Comparison of ENCODE assay signal across 3 cellular contexts in genomic region chr22:38154563-38154915, GRCh38. TPM values are rescaled to one million over a fixed set of nuclear protein-coding genes. Genes with fewer than 3 reads are reported as not detected.
"Had no signal": no experiment of that assay in that cellular context is flagged by ENCODE, and none has a peak within 500 bp of the region (broad histone marks: within the 10 kb centered on the region; RNA-seq: fewer than 3 reads in every experiment).

No MANE protein-coding gene starts in this region.

RNA-seq across cellular contexts. Expression of gene BAIAP2L2, which starts 44.1 kb away (rescaled TPM):
- total RNA-seq: occipital lobe, urinary bladder had no signal
- polyA plus RNA-seq: naive thymus-derived CD8-positive, alpha-beta T cell had no signal
